ENCODE assay signal across 20 cellular contexts in genomic region chr7:25455649-25456251, GRCh38.
A peak's percentile ranks its signal among the peaks of the same experiment; 100 is the strongest.
DNase-seq lines count a peak whose midpoint lies in the region; ATAC-seq and TF ChIP-seq lines count a peak whose summit lies in the region.
"Had no signal": no experiment of that assay in that cellular context is flagged by ENCODE, and none has a peak within 500 bp of the region (broad histone marks: within the 10 kb centered on the region; RNA-seq: fewer than 3 reads in every experiment).

No MANE protein-coding gene starts in this region.

- TF ChIP-seq POLR2A in uterus (IDR thresholded peaks at IDR 0.05): no peak

- H3K27ac ChIP-seq in left ventricle myocardium inferior (replicated peaks): peak overlapping the region; percentile 65
- H3K27ac ChIP-seq in uterus: peak overlapping the region; percentile 55 to 81
- H3K27ac ChIP-seq: HL-60, skin epidermis, suprapubic skin had no signal

- H3K4me1 ChIP-seq in left ventricle myocardium inferior: peaks cover 33% of the 10 kb centered on the region
- H3K4me1 ChIP-seq in uterus: no peaks in the 10 kb centered on the region

- TF ChIP-seq CTCF in left ventricle myocardium inferior (IDR thresholded peaks at IDR 0.05; ENCODE audit: borderline replicate concordance): no peak
- no peak for TF ChIP-seq CTCF in epithelial cell of proximal tubule (conservative IDR thresholded peaks at IDR 0.05; ENCODE audit: low read depth, low read length)
- TF ChIP-seq CTCF in uterus (IDR thresholded peaks at IDR 0.05): no peak

- ATAC-seq in Right ventricle myocardium inferior: no peak
- no peak for ATAC-seq in sciatic nerve
- no peak for ATAC-seq in HG03378 (IDR thresholded peaks at IDR 0.05; ENCODE audit: unreplicated experiment)

- DNase-seq in left ventricle myocardium inferior (no peak), Right ventricle myocardium inferior (ENCODE audit: missing footprints) (no peak), epithelial cell of proximal tubule (ENCODE audit: low read depth) (no peak), renal cortical epithelial cell (ENCODE audit: low read depth) (peak; percentile 7), uterus (no peak), sciatic nerve (ENCODE audit: low spot score) (no peak), occipital lobe (lab: John Stamatoyannopoulos, UW) (no peak)
- DNase-seq: activated CD4-positive, alpha-beta memory T cell treated with anti-CD3 and anti-CD28 coated beads, Interleukin-2, amount 10 ng/mL, durations not matched to agents 7 days and 5 days; activated CD4-positive, CD25-positive, alpha-beta regulatory T cell treated with anti-CD3 and anti-CD28 coated beads, Interleukin-2, amount 50 U/mL, for 72 hours; NCI-H1048; NCI-H2029 treated with DMSO at 0.1 percent for 48 hours; NCI-H226; NCI-H774; psoas muscle; stimulated activated CD4-positive, alpha-beta T cell treated with anti-CD3 and anti-CD28 coated beads, Interleukin-1b, Interleukin-23, amount 100 ng/mL, for 48 hours had no signal

- H3K9me3 ChIP-seq in left ventricle myocardium inferior (replicated peaks) (no peaks in the 10 kb centered on the region), uterus (no peaks in the 10 kb centered on the region)
- H3K9me3 ChIP-seq: ascending aorta, psoas muscle, suprapubic skin had no signal

- H3K4me3 ChIP-seq in left ventricle myocardium inferior: no peak overlapping the region
- H3K4me3 ChIP-seq in epithelial cell of proximal tubule (ENCODE audit: low read depth, low read length): peak overlapping the region; percentile 14
- H3K4me3 ChIP-seq in uterus: no peak overlapping the region
- H3K4me3 ChIP-seq: skin epidermis, suprapubic skin had no signal

- intact Hi-C loops in left ventricle myocardium inferior (cut with micrococcal nuclease) (no loop called here), Right ventricle myocardium inferior (cut with DNase I) (no loop called here), uterus (cut with DNase I; ENCODE audit: low total_unique reads) (no loop called here), sciatic nerve (cut with DNase I) (no loop called here)

- peaks cover 6% of the 10 kb centered on the region for H3K27me3 ChIP-seq in left ventricle myocardium inferior (ENCODE audit: low read depth)
- no peaks in the 10 kb centered on the region for H3K27me3 ChIP-seq in uterus
- H3K27me3 ChIP-seq: ascending aorta, suprapubic skin had no signal

- H3K36me3 ChIP-seq in left ventricle myocardium inferior (no peaks in the 10 kb centered on the region), uterus (no peaks in the 10 kb centered on the region)
- H3K36me3 ChIP-seq: ascending aorta, suprapubic skin had no signal
